9 cellular contexts compared by ENCODE assay signal in genomic region chr12:118371354-118372282, GRCh38. TPM values are rescaled to one million over a fixed set of nuclear protein-coding genes. Genes with fewer than 3 reads are reported as not detected.
DNase-seq lines count a peak whose midpoint lies in the region; ATAC-seq, FAIRE-seq and TF ChIP-seq lines count a peak whose summit lies in the region.
"Had no signal": no experiment of that assay in that cellular context is flagged by ENCODE, and none has a peak within 500 bp of the region (broad histone marks: within the 10 kb centered on the region; RNA-seq: fewer than 3 reads in every experiment).

No MANE protein-coding gene starts in this region.

- TF ChIP-seq POLR2A in uterus (IDR thresholded peaks at IDR 0.05): no peak

- no peaks in the 10 kb centered on the region for H3K27me3 Mint-ChIP-seq in T-helper 17 cell

- DNase-seq in NCI-H82 (lab: John Stamatoyannopoulos, UW): peak; percentile 54
- no peak for DNase-seq in NCI-H82 treated with DMSO at 0.1 percent for 48 hours (lab: John Stamatoyannopoulos, UW; ENCODE audit: unreplicated experiment)
- peak in 1 of 3 donors; percentile 15 for DNase-seq in T-helper 17 cell
- peak; percentile 5 for DNase-seq in effector CD8-positive, alpha-beta T cell (lab: John Stamatoyannopoulos, UW)
- peak in 1 of 2 donors; percentile 24 for DNase-seq in uterus
- DNase-seq in CD1c-positive myeloid dendritic cell (ENCODE audit: extremely low spot score): no peak
- no peak for DNase-seq in urothelium cell line (ENCODE audit: low spot score)

- no peaks in the 10 kb centered on the region for H3K36me3 ChIP-seq in mucosa of rectum (ENCODE audit: control insufficient read depth in 2 of 2, insufficient read depth in 2 of 2, low read length in 2 of 2)
- no peaks in the 10 kb centered on the region for H3K36me3 ChIP-seq in uterus

- H3K4me1 ChIP-seq in mucosa of rectum (ENCODE audit: control insufficient read depth in 2 of 2, insufficient read depth in 2 of 2, low read length in 2 of 2) (peaks cover 16 to 17% of the 10 kb centered on the region in 2 donors), uterus (peaks cover 0 to 7% of the 10 kb centered on the region in 2 donors)

- peak overlapping the region; percentile 86 to 87 for H3K27ac ChIP-seq in mucosa of rectum (ENCODE audit: low read depth in 2 of 2, low read length in 2 of 2)
- H3K27ac ChIP-seq in uterus: peak overlapping the region; percentile 55 to 67

- peaks cover 33% of the 10 kb centered on the region for H3K4me1 Mint-ChIP-seq in T-helper 17 cell

- no peak for FAIRE-seq in urothelium cell line (lab: Jason Lieb, UNC)
- FAIRE-seq: G401.6 had no signal

- H3K9ac ChIP-seq in mucosa of rectum (ENCODE audit: low read depth in 1 of 2, low read length in 2 of 2): peak overlapping the region; percentile 81 to 89

- intact Hi-C loops in uterus (cut with DNase I; ENCODE audit: low total_unique reads): loop anchor here (10.0 kb wide), 1 partner anchor 247 kb away; no protein-coding TSS in a partner anchor

- peaks cover 2% of the 10 kb centered on the region for H3K36me3 Mint-ChIP-seq in T-helper 17 cell (ENCODE audit: low read depth)

- H3K4me3 Mint-ChIP-seq in T-helper 17 cell: peak overlapping the region; percentile 96

- H3K4me3 ChIP-seq in mucosa of rectum (ENCODE audit: low read length in 2 of 2): peak overlapping the region; percentile 88 to 98
- H3K4me3 ChIP-seq in uterus: peak overlapping the region; percentile 78 to 89

- no peaks in the 10 kb centered on the region for H3K27me3 ChIP-seq in mucosa of rectum (ENCODE audit: control insufficient read depth in 2 of 2, insufficient read depth in 2 of 2, low read length in 2 of 2)
- no peaks in the 10 kb centered on the region for H3K27me3 ChIP-seq in uterus

- ATAC-seq in T-helper 17 cell: no peak

- no peak for TF ChIP-seq CTCF in uterus (IDR thresholded peaks at IDR 0.05)

- no peaks in the 10 kb centered on the region for H3K9me3 ChIP-seq in T-helper 17 cell (ENCODE audit: control insufficient read depth, low read length, poor library complexity, severe bottlenecking)
- H3K9me3 ChIP-seq in mucosa of rectum (ENCODE audit: control insufficient read depth in 2 of 2, low read length in 2 of 2): no peaks in the 10 kb centered on the region
- no peaks in the 10 kb centered on the region for H3K9me3 ChIP-seq in uterus

- H3K27ac Mint-ChIP-seq in T-helper 17 cell: peak overlapping the region; percentile 86

RNA-seq across cellular contexts. Expression of gene TAOK3, which starts 1.1 kb away (rescaled TPM):
- 10 to 100 TPM; 77.8 to 82.2 TPM for total RNA-seq in T-helper 17 cell
- total RNA-seq in uterus: 10 to 100 TPM; 14.9 to 35.1 (median 24.8) TPM

RNA-seq across cellular contexts. Expression of gene SUDS3, which starts 4.7 kb away (rescaled TPM):
- total RNA-seq in T-helper 17 cell (10 to 100 TPM; 29.8 to 34.9 TPM), uterus (10 to 100 TPM; 22.4 to 74.3 (median 30.7) TPM)

Comparison
In these comparisons a context has a peak if more than half of its experiments do, and no peak if none do; other contexts are left out.
1. DNase-seq: peak in NCI-H82 (single experiment) and effector CD8-positive, alpha-beta T cell (single experiment); none in NCI-H82 treated with DMSO at 0.1 percent for 48 hours (single experiment), CD1c-positive myeloid dendritic cell (single experiment) and urothelium cell line (single experiment).